Comparison of ENCODE assay signal across 1 cellular context in the genomic region with DNA sequence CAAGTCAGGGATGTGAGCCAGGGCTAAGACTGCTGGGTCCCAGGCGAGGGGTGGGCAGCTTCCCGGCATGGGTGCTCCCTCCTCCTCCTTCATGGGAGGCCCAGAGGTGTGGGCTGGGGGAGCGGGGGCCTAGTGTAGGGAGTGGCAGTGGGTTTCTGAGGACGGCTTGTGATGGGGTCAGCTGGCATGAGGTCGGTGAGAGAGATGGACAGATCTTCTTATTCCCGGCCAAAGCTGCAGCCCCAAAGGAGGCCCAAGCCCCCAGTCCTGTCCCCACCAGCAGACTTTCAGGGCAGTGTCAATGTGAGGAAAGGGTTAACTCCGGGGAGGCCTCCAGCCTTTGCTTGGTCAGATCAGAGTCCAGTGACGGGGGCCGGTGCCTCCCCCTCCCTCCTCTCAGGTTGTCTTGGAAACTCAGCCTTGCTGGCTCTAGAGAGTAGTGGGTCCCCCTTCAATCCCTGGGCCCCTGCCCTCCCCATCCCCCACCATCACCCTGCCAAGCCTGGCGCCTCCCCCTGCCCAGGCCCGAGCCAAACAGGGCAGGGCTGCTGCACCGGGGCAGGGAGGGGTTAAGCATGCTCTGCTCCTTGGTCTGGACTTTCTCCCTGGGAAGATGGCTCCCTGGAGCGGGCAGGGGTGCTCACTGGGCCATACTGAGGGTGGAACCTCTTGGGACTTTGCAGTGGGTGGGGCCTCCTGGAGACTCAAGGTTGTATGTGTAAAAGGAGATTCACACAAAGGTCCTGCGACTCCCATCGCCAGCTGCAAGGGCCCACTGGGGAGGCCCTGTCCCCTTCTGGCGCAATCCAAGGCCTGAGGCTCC.
TF ChIP-seq lines count a peak whose summit lies in the region.

No MANE protein-coding gene starts in this region.

TF ChIP-seq in HepG2, 621 proteins besides CTCF, POLR2A, EP300 and RAD21 (continued from another document and continues in another):
- no peak for TF ChIP-seq KIAA2018 (CRISPR knock-in tag; IDR thresholded peaks at IDR 0.05; ENCODE audit: borderline replicate concordance)
- TF ChIP-seq NFE2 (CRISPR knock-in tag; IDR thresholded peaks at IDR 0.05) = no peak; the same call in 1 of the 2 replicates
- peak; percentile 48; the same call in 1 of the 2 replicates for TF ChIP-seq TAF1 (CRISPR knock-in tag; IDR thresholded peaks at IDR 0.05)
- TF ChIP-seq SNAI1 (CRISPR knock-in tag; IDR thresholded peaks at IDR 0.05; ENCODE audit: borderline replicate concordance) = no peak
- TF ChIP-seq HES4 (CRISPR knock-in tag; IDR thresholded peaks at IDR 0.05; ENCODE audit: borderline replicate concordance) = 0 out of 2 replicates have a peak, but pooled peaks have one; percentile 71
- no peak for TF ChIP-seq REXO4 (CRISPR knock-in tag; IDR thresholded peaks at IDR 0.05; ENCODE audit: borderline replicate concordance)
- TF ChIP-seq PHF20 (CRISPR knock-in tag; IDR thresholded peaks at IDR 0.05) = no peak
- TF ChIP-seq KLF6 (CRISPR knock-in tag; IDR thresholded peaks at IDR 0.05) = peak; percentile 68
- TF ChIP-seq NFIC (IDR thresholded peaks at IDR 0.05; ENCODE audit: low read length) = no peak
- no peak for TF ChIP-seq SMC3 (IDR thresholded peaks at IDR 0.05; ENCODE audit: low read length)
- TF ChIP-seq ASH2L (IDR thresholded peaks at IDR 0.05; ENCODE audit: insufficient read length, low read depth, low read length) = peak; percentile 98
- no peak for TF ChIP-seq RBAK (CRISPR knock-in tag; IDR thresholded peaks at IDR 0.05)
- no peak for TF ChIP-seq ATF5 (CRISPR knock-in tag; IDR thresholded peaks at IDR 0.05; ENCODE audit: low read depth)
- TF ChIP-seq ATF1 (CRISPR knock-in tag; IDR thresholded peaks at IDR 0.05) = no peak
- TF ChIP-seq, protein P1, sequence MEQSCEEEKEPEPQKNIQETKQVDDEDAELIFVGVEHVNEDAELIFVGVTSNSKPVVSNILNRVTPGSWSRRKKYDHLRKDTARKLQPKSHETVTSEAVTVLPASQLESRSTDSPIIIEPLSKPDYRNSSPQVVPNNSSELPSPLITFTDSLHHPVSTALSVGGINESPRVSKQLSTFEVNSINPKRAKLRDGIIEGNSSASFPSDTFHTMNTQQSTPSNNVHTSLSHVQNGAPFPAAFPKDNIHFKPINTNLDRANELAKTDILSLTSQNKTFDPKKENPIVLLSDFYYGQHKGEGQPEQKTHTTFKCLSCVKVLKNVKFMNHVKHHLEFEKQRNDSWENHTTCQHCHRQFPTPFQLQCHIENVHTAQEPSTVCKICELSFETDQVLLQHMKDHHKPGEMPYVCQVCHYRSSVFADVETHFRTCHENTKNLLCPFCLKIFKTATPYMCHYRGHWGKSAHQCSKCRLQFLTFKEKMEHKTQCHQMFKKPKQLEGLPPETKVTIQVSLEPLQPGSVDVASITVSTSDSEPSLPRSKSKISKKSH (CRISPR knock-in tag; IDR thresholded peaks at IDR 0.05; ENCODE audit: borderline replicate concordance) = no peak; the same call in 1 of the 2 replicates
- TF ChIP-seq ZNF446 (CRISPR knock-in tag; IDR thresholded peaks at IDR 0.05) = no peak
- TF ChIP-seq, protein P2, sequence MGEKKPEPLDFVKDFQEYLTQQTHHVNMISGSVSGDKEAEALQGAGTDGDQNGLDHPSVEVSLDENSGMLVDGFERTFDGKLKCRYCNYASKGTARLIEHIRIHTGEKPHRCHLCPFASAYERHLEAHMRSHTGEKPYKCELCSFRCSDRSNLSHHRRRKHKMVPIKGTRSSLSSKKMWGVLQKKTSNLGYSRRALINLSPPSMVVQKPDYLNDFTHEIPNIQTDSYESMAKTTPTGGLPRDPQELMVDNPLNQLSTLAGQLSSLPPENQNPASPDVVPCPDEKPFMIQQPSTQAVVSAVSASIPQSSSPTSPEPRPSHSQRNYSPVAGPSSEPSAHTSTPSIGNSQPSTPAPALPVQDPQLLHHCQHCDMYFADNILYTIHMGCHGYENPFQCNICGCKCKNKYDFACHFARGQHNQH (CRISPR knock-in tag; IDR thresholded peaks at IDR 0.05) = peak; percentile 95
- TF ChIP-seq MXD4 (CRISPR knock-in tag; IDR thresholded peaks at IDR 0.05) = peak; percentile 75; the same call in 1 of the 2 replicates
- no peak for TF ChIP-seq PLRG1 (conservative IDR thresholded peaks at IDR 0.05)
- TF ChIP-seq JDP2 (CRISPR knock-in tag; IDR thresholded peaks at IDR 0.05; ENCODE audit: borderline replicate concordance) = no peak
- TF ChIP-seq, protein P3, sequence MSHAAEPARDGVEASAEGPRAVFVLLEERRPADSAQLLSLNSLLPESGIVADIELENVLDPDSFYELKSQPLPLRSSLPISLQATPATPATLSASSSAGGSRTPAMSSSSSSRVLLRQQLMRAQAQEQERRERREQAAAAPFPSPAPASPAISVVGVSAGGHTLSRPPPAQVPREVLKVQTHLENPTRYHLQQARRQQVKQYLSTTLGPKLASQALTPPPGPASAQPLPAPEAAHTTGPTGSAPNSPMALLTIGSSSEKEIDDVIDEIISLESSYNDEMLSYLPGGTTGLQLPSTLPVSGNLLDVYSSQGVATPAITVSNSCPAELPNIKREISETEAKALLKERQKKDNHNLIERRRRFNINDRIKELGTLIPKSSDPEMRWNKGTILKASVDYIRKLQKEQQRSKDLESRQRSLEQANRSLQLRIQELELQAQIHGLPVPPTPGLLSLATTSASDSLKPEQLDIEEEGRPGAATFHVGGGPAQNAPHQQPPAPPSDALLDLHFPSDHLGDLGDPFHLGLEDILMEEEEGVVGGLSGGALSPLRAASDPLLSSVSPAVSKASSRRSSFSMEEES (CRISPR knock-in tag; IDR thresholded peaks at IDR 0.05) = peak; percentile 51
- no peak; the same call in 1 of the 2 replicates for TF ChIP-seq CBFB (CRISPR knock-in tag; IDR thresholded peaks at IDR 0.05)
- TF ChIP-seq, protein P4, sequence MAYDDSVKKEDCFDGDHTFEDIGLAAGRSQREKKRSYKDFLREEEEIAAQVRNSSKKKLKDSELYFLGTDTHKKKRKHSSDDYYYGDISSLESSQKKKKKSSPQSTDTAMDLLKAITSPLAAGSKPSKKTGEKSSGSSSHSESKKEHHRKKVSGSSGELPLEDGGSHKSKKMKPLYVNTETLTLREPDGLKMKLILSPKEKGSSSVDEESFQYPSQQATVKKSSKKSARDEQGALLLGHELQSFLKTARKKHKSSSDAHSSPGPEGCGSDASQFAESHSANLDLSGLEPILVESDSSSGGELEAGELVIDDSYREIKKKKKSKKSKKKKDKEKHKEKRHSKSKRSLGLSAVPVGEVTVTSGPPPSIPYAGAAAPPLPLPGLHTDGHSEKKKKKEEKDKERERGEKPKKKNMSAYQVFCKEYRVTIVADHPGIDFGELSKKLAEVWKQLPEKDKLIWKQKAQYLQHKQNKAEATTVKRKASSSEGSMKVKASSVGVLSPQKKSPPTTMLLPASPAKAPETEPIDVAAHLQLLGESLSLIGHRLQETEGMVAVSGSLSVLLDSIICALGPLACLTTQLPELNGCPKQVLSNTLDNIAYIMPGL (CRISPR knock-in tag; IDR thresholded peaks at IDR 0.05; ENCODE audit: borderline replicate concordance in 1 of 2, low read depth in 1 of 2) = peak; percentile 40 to 50; a peak in 2 of 4 replicates
- TF ChIP-seq ZNF501 (CRISPR knock-in tag; IDR thresholded peaks at IDR 0.05) = peak; percentile 98
- no peak for TF ChIP-seq ZNF3 (CRISPR knock-in tag; IDR thresholded peaks at IDR 0.05)
- TF ChIP-seq FOSL2 (CRISPR knock-in tag; IDR thresholded peaks at IDR 0.05) = peak; percentile 68
- 0 out of 2 replicates have a peak, but pooled peaks have one; percentile 24 for TF ChIP-seq ZHX1 (CRISPR knock-in tag; IDR thresholded peaks at IDR 0.05; ENCODE audit: low read depth)
- no peak for TF ChIP-seq IRF1 (CRISPR knock-in tag; IDR thresholded peaks at IDR 0.05; ENCODE audit: low read depth)
- no peak for TF ChIP-seq GPN1 (CRISPR knock-in tag; IDR thresholded peaks at IDR 0.05; ENCODE audit: borderline replicate concordance)
- TF ChIP-seq, protein P5, sequence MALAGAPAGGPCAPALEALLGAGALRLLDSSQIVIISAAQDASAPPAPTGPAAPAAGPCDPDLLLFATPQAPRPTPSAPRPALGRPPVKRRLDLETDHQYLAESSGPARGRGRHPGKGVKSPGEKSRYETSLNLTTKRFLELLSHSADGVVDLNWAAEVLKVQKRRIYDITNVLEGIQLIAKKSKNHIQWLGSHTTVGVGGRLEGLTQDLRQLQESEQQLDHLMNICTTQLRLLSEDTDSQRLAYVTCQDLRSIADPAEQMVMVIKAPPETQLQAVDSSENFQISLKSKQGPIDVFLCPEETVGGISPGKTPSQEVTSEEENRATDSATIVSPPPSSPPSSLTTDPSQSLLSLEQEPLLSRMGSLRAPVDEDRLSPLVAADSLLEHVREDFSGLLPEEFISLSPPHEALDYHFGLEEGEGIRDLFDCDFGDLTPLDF (CRISPR knock-in tag; IDR thresholded peaks at IDR 0.05) = 0 out of 2 replicates have a peak, but pooled peaks have one; percentile 15
- TF ChIP-seq SRY (CRISPR knock-in tag; IDR thresholded peaks at IDR 0.05) = peak; percentile 59; the same call in 1 of the 2 replicates
- peak; percentile 90 for TF ChIP-seq ZNF263 (CRISPR knock-in tag; IDR thresholded peaks at IDR 0.05)
- peak; percentile 35; the same call in 1 of the 2 replicates for TF ChIP-seq CEBPB (IDR thresholded peaks at IDR 0.05; ENCODE audit: borderline replicate concordance, low read depth, low read length)
